Comparison of ENCODE assay signal across 17 cellular contexts in genomic region chr14:55126089-55126488, GRCh38. TPM values are rescaled to one million over a fixed set of nuclear protein-coding genes. Genes with fewer than 3 reads are reported as not detected.
DNase-seq lines count a peak whose midpoint lies in the region; ATAC-seq and TF ChIP-seq lines count a peak whose summit lies in the region.
"Had no signal": no experiment of that assay in that cellular context is flagged by ENCODE, and none has a peak within 500 bp of the region (broad histone marks: within the 10 kb centered on the region; RNA-seq: fewer than 3 reads in every experiment).

No MANE protein-coding gene starts in this region.

- CTCF ChIA-PET in activated CD8-positive, alpha-beta T cell treated with anti-CD3 and anti-CD28 coated beads, Interleukin-2, amount 10 ng/mL, durations not matched to agents 7 days and 5 days (lab: Charles Lee), result interaction anchor here (1.2 kb wide), 1 partner anchor 23 kb away, joined by 8 read pairs; no protein-coding TSS in a partner anchor
- CTCF ChIA-PET in activated CD8-positive, alpha-beta T cell treated with anti-CD3 and anti-CD28 coated beads for 36 hours (lab: Charles Lee), result no interaction called here
- CTCF ChIA-PET in A673 (lab: Charles Lee), result no interaction called here

- H3K27ac ChIP-seq in lower lobe of right lung (peak overlapping the region; percentile 51), tibial nerve (peak overlapping the region in 3 of 4 donors; percentile 1 to 11 (median 9)), A673 (ENCODE audit: low read depth, low read length, poor library complexity, severe bottlenecking) (no peak overlapping the region)

- H3K4me1 ChIP-seq in lower lobe of right lung, result peaks cover 62% of the 10 kb centered on the region
- H3K4me1 ChIP-seq in tibial nerve, result peaks cover 0 to 59% (median 26%) of the 10 kb centered on the region in 4 donors
- H3K4me1 ChIP-seq in A673 (ENCODE audit: insufficient read depth, low read length, poor library complexity, severe bottlenecking), result peaks cover 11% of the 10 kb centered on the region

- POLR2A ChIA-PET in activated CD8-positive, alpha-beta T cell treated with anti-CD3 and anti-CD28 coated beads, Interleukin-2, amount 10 ng/mL, durations not matched to agents 7 days and 5 days (lab: Charles Lee), result interaction anchor here (0.7 kb wide), 1 partner anchor 23 kb away, joined by 3 read pairs; no protein-coding TSS in a partner anchor
- POLR2A ChIA-PET in activated CD8-positive, alpha-beta T cell treated with anti-CD3 and anti-CD28 coated beads for 36 hours (lab: Charles Lee), result interaction anchor here (1.1 kb wide), 1 partner anchor 74 kb away, joined by 3 read pairs; the partner anchor contains the start of gene MAPK1IP1L
- POLR2A ChIA-PET in A673 (lab: Charles Lee; ENCODE audit: low non-redundant PET), result no interaction called here

- peaks cover 6% of the 10 kb centered on the region for H3K36me3 Mint-ChIP-seq in activated CD8-positive, alpha-beta T cell treated with anti-CD3 and anti-CD28 coated beads, Interleukin-2, amount 10 ng/mL, durations not matched to agents 7 days and 5 days (ENCODE audit: low read depth)
- H3K36me3 Mint-ChIP-seq in activated CD8-positive, alpha-beta T cell treated with anti-CD3 and anti-CD28 coated beads for 36 hours (ENCODE audit: low read depth), result no peaks in the 10 kb centered on the region
- H3K36me3 Mint-ChIP-seq in effector memory CD8-positive, alpha-beta T cell (ENCODE audit: insufficient read depth), result no peaks in the 10 kb centered on the region
- H3K36me3 Mint-ChIP-seq: naive B cell had no signal

- no peaks in the 10 kb centered on the region for H3K9me3 ChIP-seq in lower lobe of right lung
- H3K9me3 ChIP-seq in tibial nerve, result no peaks in the 10 kb centered on the region
- no peaks in the 10 kb centered on the region for H3K9me3 ChIP-seq in A673 (ENCODE audit: low read depth, low read length, poor library complexity, severe bottlenecking)
- H3K9me3 ChIP-seq: A549, tibial artery had no signal

- TF ChIP-seq CTCF in activated CD8-positive, alpha-beta T cell treated with anti-CD3 and anti-CD28 coated beads for 36 hours (IDR thresholded peaks at IDR 0.05), result no peak
- TF ChIP-seq CTCF in lower lobe of right lung (IDR thresholded peaks at IDR 0.05) (no peak), tibial nerve (IDR thresholded peaks at IDR 0.05) (no peak), A673 (conservative IDR thresholded peaks at IDR 0.05; ENCODE audit: low read depth, low read length) (no peak)

- no peaks in the 10 kb centered on the region for H3K27me3 ChIP-seq in lower lobe of right lung (ENCODE audit: low read depth)
- H3K27me3 ChIP-seq in tibial nerve, result no peaks in the 10 kb centered on the region
- H3K27me3 ChIP-seq in A673 (replicated peaks; ENCODE audit: insufficient read depth, low read depth, low read length, poor library complexity), result no peaks in the 10 kb centered on the region
- H3K27me3 ChIP-seq: tibial artery had no signal

- 68 to 70% methylated on average over 3 of the region's 3 CpGs for WGBS in tibial nerve, 2 donors

- no peak overlapping the region for H3K4me3 Mint-ChIP-seq in activated CD8-positive, alpha-beta T cell treated with anti-CD3 and anti-CD28 coated beads, Interleukin-2, amount 10 ng/mL, durations not matched to agents 7 days and 5 days
- H3K4me3 Mint-ChIP-seq in activated CD8-positive, alpha-beta T cell treated with anti-CD3 and anti-CD28 coated beads for 36 hours, result no peak overlapping the region
- H3K4me3 Mint-ChIP-seq in effector memory CD8-positive, alpha-beta T cell, result no peak overlapping the region
- H3K4me3 Mint-ChIP-seq: CD4-positive, alpha-beta T cell had no signal

- H3K4me1 Mint-ChIP-seq in activated CD8-positive, alpha-beta T cell treated with anti-CD3 and anti-CD28 coated beads, Interleukin-2, amount 10 ng/mL, durations not matched to agents 7 days and 5 days (ENCODE audit: low read depth), result peaks cover 45% of the 10 kb centered on the region
- H3K4me1 Mint-ChIP-seq in activated CD8-positive, alpha-beta T cell treated with anti-CD3 and anti-CD28 coated beads for 36 hours (ENCODE audit: low read depth), result peaks cover 10% of the 10 kb centered on the region
- peaks cover 27 to 30% of the 10 kb centered on the region in 2 donors for H3K4me1 Mint-ChIP-seq in effector memory CD8-positive, alpha-beta T cell (ENCODE audit: low read depth in 2 of 2)

- peaks cover 21% of the 10 kb centered on the region for H3K27me3 Mint-ChIP-seq in activated CD8-positive, alpha-beta T cell treated with anti-CD3 and anti-CD28 coated beads, Interleukin-2, amount 10 ng/mL, durations not matched to agents 7 days and 5 days (ENCODE audit: low read depth)
- H3K27me3 Mint-ChIP-seq in activated CD8-positive, alpha-beta T cell treated with anti-CD3 and anti-CD28 coated beads for 36 hours, result peaks cover 28% of the 10 kb centered on the region
- H3K27me3 Mint-ChIP-seq in effector memory CD8-positive, alpha-beta T cell, result no peaks in the 10 kb centered on the region

- no peak for TF ChIP-seq POLR2A in tibial nerve (IDR thresholded peaks at IDR 0.05)

- H3K27ac Mint-ChIP-seq in activated CD8-positive, alpha-beta T cell treated with anti-CD3 and anti-CD28 coated beads, Interleukin-2, amount 10 ng/mL, durations not matched to agents 7 days and 5 days, result peak overlapping the region; percentile 21
- no peak overlapping the region for H3K27ac Mint-ChIP-seq in activated CD8-positive, alpha-beta T cell treated with anti-CD3 and anti-CD28 coated beads for 36 hours
- peak overlapping the region; percentile 80 to 83 for H3K27ac Mint-ChIP-seq in effector memory CD8-positive, alpha-beta T cell
- H3K27ac Mint-ChIP-seq: CD4-positive, alpha-beta T cell; naive B cell had no signal

- intact Hi-C loops in activated CD8-positive, alpha-beta T cell treated with anti-CD3 and anti-CD28 coated beads for 36 hours (cut with micrococcal nuclease), result no loop called here
- intact Hi-C loops in lower lobe of right lung (cut with DNase I) (no loop called here), A673 (cut with micrococcal nuclease; ENCODE audit: unreplicated experiment) (no loop called here)

- no peak for DNase-seq in activated CD8-positive, alpha-beta T cell treated with anti-CD3 and anti-CD28 coated beads, Interleukin-2, amount 10 ng/mL, durations not matched to agents 7 days and 5 days
- DNase-seq in activated CD8-positive, alpha-beta T cell treated with anti-CD3 and anti-CD28 coated beads for 36 hours, result no peak
- DNase-seq in effector memory CD8-positive, alpha-beta T cell, result no peak
- DNase-seq in lower lobe of right lung (no peak), tibial nerve (ENCODE audit: low spot score in 2 of 2) (no peak), HK-2 (ENCODE audit: unreplicated experiment) (no peak), A673 (ENCODE audit: low spot score) (no peak), OCI-M2 (lab: John Stamatoyannopoulos, UW; ENCODE audit: unreplicated experiment) (no peak)
- DNase-seq: activated gamma-delta T cell; anterior cingulate cortex; CD4-positive, alpha-beta T cell; hippocampal formation; naive B cell; retina; stimulated activated CD4-positive, alpha-beta T cell treated with anti-CD3 and anti-CD28 coated beads, Interleukin-2, amount 100 ng/mL, for 24 hours had no signal

- no TSS peak for BruUV-seq in A673 (replicated peaks; lab: Mats Ljungman, UMichigan)

- ATAC-seq in activated CD8-positive, alpha-beta T cell treated with anti-CD3 and anti-CD28 coated beads, Interleukin-2, amount 10 ng/mL, durations not matched to agents 7 days and 5 days, result no peak
- no peak for ATAC-seq in activated CD8-positive, alpha-beta T cell treated with anti-CD3 and anti-CD28 coated beads for 36 hours
- ATAC-seq in effector memory CD8-positive, alpha-beta T cell (replicated peaks), result no peak
- ATAC-seq in lower lobe of right lung, result no peak
- ATAC-seq: A549 had no signal

- peaks cover 1% of the 10 kb centered on the region for H3K36me3 ChIP-seq in lower lobe of right lung
- H3K36me3 ChIP-seq in tibial nerve, result no peaks in the 10 kb centered on the region
- H3K36me3 ChIP-seq in A673 (ENCODE audit: insufficient read depth, low read length, poor library complexity, severe bottlenecking), result no peaks in the 10 kb centered on the region
- H3K36me3 ChIP-seq: tibial artery had no signal

- H3K9me3 Mint-ChIP-seq in activated CD8-positive, alpha-beta T cell treated with anti-CD3 and anti-CD28 coated beads, Interleukin-2, amount 10 ng/mL, durations not matched to agents 7 days and 5 days (ENCODE audit: insufficient read depth), result no peaks in the 10 kb centered on the region
- H3K9me3 Mint-ChIP-seq in activated CD8-positive, alpha-beta T cell treated with anti-CD3 and anti-CD28 coated beads for 36 hours, result no peaks in the 10 kb centered on the region
- H3K9me3 Mint-ChIP-seq in effector memory CD8-positive, alpha-beta T cell, result no peaks in the 10 kb centered on the region
- H3K9me3 Mint-ChIP-seq: CD4-positive, alpha-beta T cell; naive B cell had no signal

- H3K4me3 ChIP-seq in lower lobe of right lung (no peak overlapping the region), tibial nerve (no peak overlapping the region), A673 (ENCODE audit: low read depth, low read length, poor library complexity, severe bottlenecking) (no peak overlapping the region)
- H3K4me3 ChIP-seq: A549, tibial artery had no signal

- no peak for TF ChIP-seq EP300 in tibial nerve (IDR thresholded peaks at IDR 0.05)

RNA-seq across cellular contexts. Expression of gene LGALS3, which starts 3.0 kb away (rescaled TPM):
- total RNA-seq in activated CD8-positive, alpha-beta T cell treated with anti-CD3 and anti-CD28 coated beads, Interleukin-2, amount 10 ng/mL, durations not matched to agents 7 days and 5 days, result 10 to 100 TPM; 31.5 to 34.4 TPM
- 1 to 10 TPM; 4.5 to 6.0 TPM for total RNA-seq in activated CD8-positive, alpha-beta T cell treated with anti-CD3 and anti-CD28 coated beads for 36 hours
- total RNA-seq in lower lobe of right lung (528 TPM), tibial nerve (100 to 1,000 TPM; 246 to 526 (median 339) TPM), A673 (2021) (11.0 and 13.3 TPM in 2 replicates)

Comparison
In these comparisons a context has a peak if more than half of its experiments do, and no peak if none do; other contexts are left out.
1. RNA of gene LGALS3, which starts 3.0 kb away (total RNA-seq): 528 TPM in lower lobe of right lung (single experiment) and 246 to 526 TPM in tibial nerve; 31.5 to 34.4 TPM in activated CD8-positive, alpha-beta T cell treated with anti-CD3 and anti-CD28 coated beads, Interleukin-2, amount 10 ng/mL, durations not matched to agents 7 days and 5 days, 11.0 to 13.3 TPM in A673 and 4.5 to 6.0 TPM in activated CD8-positive, alpha-beta T cell treated with anti-CD3 and anti-CD28 coated beads for 36 hours; every median in the first group is over 4 times any median in the second.